Comparison of ENCODE assay signal across 14 cellular contexts in the genomic region with DNA sequence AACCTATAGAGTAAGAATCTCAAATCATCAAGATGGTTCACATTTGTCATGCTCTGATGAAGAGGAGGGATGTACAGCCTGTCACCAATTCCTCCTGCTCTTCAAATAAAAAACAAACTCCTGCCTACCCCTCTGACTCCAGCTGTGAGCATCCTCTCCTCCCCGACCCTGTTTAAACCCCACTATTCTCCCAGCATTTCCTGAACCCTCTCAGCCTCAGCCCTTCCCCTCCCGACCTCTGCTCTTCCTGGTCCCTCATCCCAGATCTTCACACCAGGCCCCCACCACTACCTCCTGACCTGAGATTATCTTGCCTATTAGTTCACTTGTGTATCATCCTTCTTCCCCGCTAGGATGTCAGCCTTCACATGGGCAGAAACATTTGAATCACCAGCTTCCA.
DNase-seq lines count a peak whose midpoint lies in the region; ATAC-seq and TF ChIP-seq lines count a peak whose summit lies in the region.
"Had no signal": no experiment of that assay in that cellular context is flagged by ENCODE, and none has a peak within 500 bp of the region (broad histone marks: within the 10 kb centered on the region; RNA-seq: fewer than 3 reads in every experiment).

No MANE protein-coding gene starts in this region.

- DNase-seq in Caco-2 (no peak), immature natural killer cell (no peak), colonic mucosa (no peak)
- no peak for DNase-seq in naive thymus-derived CD8-positive, alpha-beta T cell
- DNase-seq: activated T-cell treated with anti-CD3 and anti-CD28 coated beads, Interleukin-2, amount 50 U/mL, for 1 hour; esophagus squamous epithelium; heart left ventricle; mucosa of descending colon had no signal

- H3K36me3 Mint-ChIP-seq in Caco-2 (ENCODE audit: insufficient read depth, unreplicated experiment) (peaks cover 99% of the 10 kb centered on the region), immature natural killer cell (peaks cover 8 to 50% (median 41%) of the 10 kb centered on the region in 3 donors)
- peaks cover 3% of the 10 kb centered on the region for H3K36me3 Mint-ChIP-seq in activated naive CD8-positive, alpha-beta T cell
- H3K36me3 Mint-ChIP-seq in naive thymus-derived CD8-positive, alpha-beta T cell = peaks cover 0 to 94% (median 15%) of the 10 kb centered on the region in 3 donors

- intact Hi-C loops in Caco-2 (cut with micrococcal nuclease; ENCODE audit: unreplicated experiment) = no loop called here
- intact Hi-C loops in colonic mucosa (cut with DNase I) = no loop called here

- H3K27me3 Mint-ChIP-seq in Caco-2 (ENCODE audit: insufficient read depth, unreplicated experiment) = no peaks in the 10 kb centered on the region
- H3K27me3 Mint-ChIP-seq in activated naive CD8-positive, alpha-beta T cell = no peaks in the 10 kb centered on the region
- H3K27me3 Mint-ChIP-seq in naive thymus-derived CD8-positive, alpha-beta T cell = no peaks in the 10 kb centered on the region
- H3K27me3 Mint-ChIP-seq in immature natural killer cell (ENCODE audit: low read depth in 3 of 3) = peaks cover 0 to 7% (median 0%) of the 10 kb centered on the region in 3 donors

- TF ChIP-seq CTCF in Caco-2 (IDR thresholded peaks at IDR 0.05; ENCODE audit: insufficient read depth in 1 of 2, low read depth in 1 of 2, low read length in 1 of 2, severe bottlenecking in 1 of 2, unreplicated experiment in 1 of 2) (no peak), colonic mucosa (IDR thresholded peaks at IDR 0.05) (no peak)

- H3K27ac Mint-ChIP-seq in Caco-2 (ENCODE audit: unreplicated experiment) (peak overlapping the region; percentile 3), immature natural killer cell (peak overlapping the region in 3 of 6 donors; percentile 3 to 81 (median 49))
- peak overlapping the region; percentile 83 for H3K27ac Mint-ChIP-seq in activated naive CD8-positive, alpha-beta T cell
- peak overlapping the region in 8 of 10 donors; percentile 10 to 84 (median 34) for H3K27ac Mint-ChIP-seq in naive thymus-derived CD8-positive, alpha-beta T cell

- H3K4me3 Mint-ChIP-seq in Caco-2 (ENCODE audit: unreplicated experiment) (no peak overlapping the region), immature natural killer cell (no peak overlapping the region)
- no peak overlapping the region for H3K4me3 Mint-ChIP-seq in activated naive CD8-positive, alpha-beta T cell
- H3K4me3 Mint-ChIP-seq in naive thymus-derived CD8-positive, alpha-beta T cell = no peak overlapping the region

- H3K4me3 ChIP-seq in BLaER1 (no peak overlapping the region), Caco-2 (ENCODE audit: low read depth, low read length) (no peak overlapping the region), colonic mucosa (no peak overlapping the region)
- H3K4me3 ChIP-seq: ascending aorta, coronary artery, esophagus squamous epithelium, heart left ventricle, mucosa of descending colon had no signal

- CTCF ChIA-PET in Caco-2 (lab: Charles Lee) = interaction anchor here (1.3 to 2.9 kb wide), 2 partner anchors 10 to 103 kb away, joined by 5 to 15 read pairs; no protein-coding TSS in a partner anchor

- H3K27me3 ChIP-seq in BLaER1 (no peaks in the 10 kb centered on the region), Caco-2 (replicated peaks; ENCODE audit: control insufficient read depth, insufficient read depth, low read length) (no peaks in the 10 kb centered on the region), colonic mucosa (no peaks in the 10 kb centered on the region)
- H3K27me3 ChIP-seq: ascending aorta, esophagus squamous epithelium, heart left ventricle had no signal

- H3K27ac ChIP-seq in BLaER1 = peak overlapping the region; percentile 7; the same call in 1 of the 2 replicates
- no peak overlapping the region for H3K27ac ChIP-seq in colonic mucosa
- H3K27ac ChIP-seq: ascending aorta, coronary artery, heart left ventricle, HL-60 had no signal

- no peak for ATAC-seq in naive thymus-derived CD8-positive, alpha-beta T cell
- ATAC-seq in GM21381 (IDR thresholded peaks at IDR 0.05; ENCODE audit: unreplicated experiment) = no peak
- ATAC-seq: heart left ventricle, mucosa of descending colon had no signal

- H3K4me1 Mint-ChIP-seq in Caco-2 (ENCODE audit: low read depth, unreplicated experiment) (peaks cover 38% of the 10 kb centered on the region), immature natural killer cell (peaks cover 4 to 5% of the 10 kb centered on the region in 2 donors)
- peaks cover 18% of the 10 kb centered on the region for H3K4me1 Mint-ChIP-seq in activated naive CD8-positive, alpha-beta T cell (ENCODE audit: low read depth)
- H3K4me1 Mint-ChIP-seq in naive thymus-derived CD8-positive, alpha-beta T cell = peaks cover 2 to 8% (median 7%) of the 10 kb centered on the region in 4 donors

- H3K9ac ChIP-seq in BLaER1 = no peak overlapping the region
- H3K9ac ChIP-seq in colonic mucosa (ENCODE audit: low read depth in 2 of 2, low read length in 2 of 2) = no peak overlapping the region

- H3K36me3 ChIP-seq in BLaER1 (peaks cover 100% of the 10 kb centered on the region), Caco-2 (ENCODE audit: control insufficient read depth, insufficient read depth, low read length) (peaks cover 15% of the 10 kb centered on the region), colonic mucosa (no peaks in the 10 kb centered on the region)

- H3K9me3 Mint-ChIP-seq in Caco-2 (ENCODE audit: unreplicated experiment) (no peaks in the 10 kb centered on the region), immature natural killer cell (no peaks in the 10 kb centered on the region)
- H3K9me3 Mint-ChIP-seq in activated naive CD8-positive, alpha-beta T cell (ENCODE audit: low read depth) = no peaks in the 10 kb centered on the region
- H3K9me3 Mint-ChIP-seq in naive thymus-derived CD8-positive, alpha-beta T cell = no peaks in the 10 kb centered on the region

- POLR2A ChIA-PET in Caco-2 (lab: Charles Lee) = no interaction called here
- POLR2A ChIA-PET in naive thymus-derived CD8-positive, alpha-beta T cell (lab: Charles Lee) = no interaction called here

- H3K4me1 ChIP-seq in BLaER1 (peaks cover 41% of the 10 kb centered on the region), Caco-2 (peaks cover 21% of the 10 kb centered on the region), colonic mucosa (no peaks in the 10 kb centered on the region)

- no peaks in the 10 kb centered on the region for H3K9me3 ChIP-seq in BLaER1
- no peaks in the 10 kb centered on the region for H3K9me3 ChIP-seq in Caco-2
- H3K9me3 ChIP-seq in colonic mucosa = no peaks in the 10 kb centered on the region
- H3K9me3 ChIP-seq: ascending aorta, esophagus squamous epithelium, heart left ventricle, mucosa of descending colon had no signal

- peaks cover 98% of the 10 kb centered on the region for H4K20me1 ChIP-seq in BLaER1

- H3K4me2 ChIP-seq in BLaER1 = 0 out of 2 replicates have a peak overlapping the region, but pooled peaks have one; percentile 3

- BruUV-seq in Caco-2 (replicated peaks; lab: Mats Ljungman, UMichigan) = no TSS peak
